1 cellular context compared by ENCODE assay signal in genomic region chr17:51435641-51436091, GRCh38.
TF ChIP-seq lines count a peak whose summit lies in the region.

No MANE protein-coding gene starts in this region.

TF ChIP-seq in HepG2, 621 proteins besides CTCF, POLR2A, EP300 and RAD21 (continued from another document and continues in another):
- TF ChIP-seq, protein P1, sequence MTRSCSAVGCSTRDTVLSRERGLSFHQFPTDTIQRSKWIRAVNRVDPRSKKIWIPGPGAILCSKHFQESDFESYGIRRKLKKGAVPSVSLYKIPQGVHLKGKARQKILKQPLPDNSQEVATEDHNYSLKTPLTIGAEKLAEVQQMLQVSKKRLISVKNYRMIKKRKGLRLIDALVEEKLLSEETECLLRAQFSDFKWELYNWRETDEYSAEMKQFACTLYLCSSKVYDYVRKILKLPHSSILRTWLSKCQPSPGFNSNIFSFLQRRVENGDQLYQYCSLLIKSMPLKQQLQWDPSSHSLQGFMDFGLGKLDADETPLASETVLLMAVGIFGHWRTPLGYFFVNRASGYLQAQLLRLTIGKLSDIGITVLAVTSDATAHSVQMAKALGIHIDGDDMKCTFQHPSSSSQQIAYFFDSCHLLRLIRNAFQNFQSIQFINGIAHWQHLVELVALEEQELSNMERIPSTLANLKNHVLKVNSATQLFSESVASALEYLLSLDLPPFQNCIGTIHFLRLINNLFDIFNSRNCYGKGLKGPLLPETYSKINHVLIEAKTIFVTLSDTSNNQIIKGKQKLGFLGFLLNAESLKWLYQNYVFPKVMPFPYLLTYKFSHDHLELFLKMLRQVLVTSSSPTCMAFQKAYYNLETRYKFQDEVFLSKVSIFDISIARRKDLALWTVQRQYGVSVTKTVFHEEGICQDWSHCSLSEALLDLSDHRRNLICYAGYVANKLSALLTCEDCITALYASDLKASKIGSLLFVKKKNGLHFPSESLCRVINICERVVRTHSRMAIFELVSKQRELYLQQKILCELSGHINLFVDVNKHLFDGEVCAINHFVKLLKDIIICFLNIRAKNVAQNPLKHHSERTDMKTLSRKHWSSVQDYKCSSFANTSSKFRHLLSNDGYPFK (CRISPR knock-in tag; IDR thresholded peaks at IDR 0.05; ENCODE audit: borderline replicate concordance) = no peak
- no peak for TF ChIP-seq PPARG (CRISPR knock-in tag; conservative IDR thresholded peaks at IDR 0.05)
- no peak for TF ChIP-seq PRDM4 (CRISPR knock-in tag; IDR thresholded peaks at IDR 0.05; ENCODE audit: borderline replicate concordance)
- TF ChIP-seq SP5 (CRISPR knock-in tag; IDR thresholded peaks at IDR 0.05; ENCODE audit: borderline replicate concordance, low read depth) = no peak
- no peak for TF ChIP-seq MYPOP (CRISPR knock-in tag; IDR thresholded peaks at IDR 0.05)
- no peak for TF ChIP-seq ZNF614 (CRISPR knock-in tag; IDR thresholded peaks at IDR 0.05; ENCODE audit: borderline replicate concordance)
- TF ChIP-seq CBX2 (IDR thresholded peaks at IDR 0.05; ENCODE audit: low read depth, low read length) = no peak
- 0 out of 2 replicates have a peak, but pooled peaks have one; percentile 41 for TF ChIP-seq CBX2 (CRISPR knock-in tag; IDR thresholded peaks at IDR 0.05; ENCODE audit: low read depth)
- TF ChIP-seq NR2F1 (CRISPR knock-in tag; IDR thresholded peaks at IDR 0.05) = 0 out of 4 replicates have a peak, but pooled peaks of 1 of the 2 experiments have one; percentile 21
- peak; percentile 96 for TF ChIP-seq ZNF652 (CRISPR knock-in tag; IDR thresholded peaks at IDR 0.05; ENCODE audit: borderline replicate concordance, low read depth)
- no peak for TF ChIP-seq CREM (IDR thresholded peaks at IDR 0.05)
- no peak for TF ChIP-seq CREM (CRISPR knock-in tag; IDR thresholded peaks at IDR 0.05)
- TF ChIP-seq, protein P2, sequence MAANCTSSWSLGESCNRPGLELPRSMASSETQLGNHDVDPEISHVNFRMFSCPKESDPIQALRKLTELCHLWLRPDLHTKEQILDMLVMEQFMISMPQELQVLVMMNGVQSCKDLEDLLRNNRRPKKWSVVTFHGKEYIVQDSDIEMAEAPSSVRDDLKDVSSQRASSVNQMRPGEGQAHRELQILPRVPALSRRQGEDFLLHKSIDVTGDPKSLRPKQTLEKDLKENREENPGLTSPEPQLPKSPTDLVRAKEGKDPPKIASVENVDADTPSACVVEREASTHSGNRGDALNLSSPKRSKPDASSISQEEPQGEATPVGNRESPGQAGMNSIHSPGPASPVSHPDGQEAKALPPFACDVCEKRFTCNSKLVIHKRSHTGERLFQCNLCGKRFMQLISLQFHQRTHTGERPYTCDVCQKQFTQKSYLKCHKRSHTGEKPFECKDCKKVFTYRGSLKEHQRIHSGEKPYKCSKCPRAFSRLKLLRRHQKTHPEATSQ (CRISPR knock-in tag; IDR thresholded peaks at IDR 0.05; ENCODE audit: borderline replicate concordance) = no peak
- no peak for TF ChIP-seq ATM (IDR thresholded peaks at IDR 0.05; ENCODE audit: borderline replicate concordance)
- TF ChIP-seq CC2D1A (CRISPR knock-in tag; IDR thresholded peaks at IDR 0.05) = no peak
- peak; percentile 29; the same call in 1 of the 2 replicates for TF ChIP-seq RXRB (CRISPR knock-in tag; IDR thresholded peaks at IDR 0.05; ENCODE audit: borderline replicate concordance)
- TF ChIP-seq ZNF607 (CRISPR knock-in tag; IDR thresholded peaks at IDR 0.05; ENCODE audit: borderline replicate concordance) = peak; percentile 47; the same call in 1 of the 2 replicates
- peak; percentile 78 for TF ChIP-seq KDM1A (CRISPR knock-in tag; IDR thresholded peaks at IDR 0.05)
- peak; percentile 62; the same call in 1 of the 2 replicates for TF ChIP-seq MIER2 (CRISPR knock-in tag; IDR thresholded peaks at IDR 0.05)
- TF ChIP-seq, protein P3, sequence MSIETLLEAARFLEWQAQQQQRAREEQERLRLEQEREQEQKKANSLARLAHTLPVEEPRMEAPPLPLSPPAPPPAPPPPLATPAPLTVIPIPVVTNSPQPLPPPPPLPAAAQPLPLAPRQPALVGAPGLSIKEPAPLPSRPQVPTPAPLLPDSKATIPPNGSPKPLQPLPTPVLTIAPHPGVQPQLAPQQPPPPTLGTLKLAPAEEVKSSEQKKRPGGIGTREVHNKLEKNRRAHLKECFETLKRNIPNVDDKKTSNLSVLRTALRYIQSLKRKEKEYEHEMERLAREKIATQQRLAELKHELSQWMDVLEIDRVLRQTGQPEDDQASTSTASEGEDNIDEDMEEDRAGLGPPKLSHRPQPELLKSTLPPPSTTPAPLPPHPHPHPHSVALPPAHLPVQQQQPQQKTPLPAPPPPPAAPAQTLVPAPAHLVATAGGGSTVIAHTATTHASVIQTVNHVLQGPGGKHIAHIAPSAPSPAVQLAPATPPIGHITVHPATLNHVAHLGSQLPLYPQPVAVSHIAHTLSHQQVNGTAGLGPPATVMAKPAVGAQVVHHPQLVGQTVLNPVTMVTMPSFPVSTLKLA (IDR thresholded peaks at IDR 0.05) = peak; percentile 49; the same call in 1 of the 2 replicates
- no peak for TF ChIP-seq RAD51 (IDR thresholded peaks at IDR 0.05; ENCODE audit: borderline replicate concordance)
- TF ChIP-seq PRMT3 (CRISPR knock-in tag; IDR thresholded peaks at IDR 0.05; ENCODE audit: borderline replicate concordance, low read depth) = no peak
- peak; percentile 41 to 72; a peak in 2 of 4 replicates for TF ChIP-seq HMGXB4 (CRISPR knock-in tag; IDR thresholded peaks at IDR 0.05; ENCODE audit: borderline replicate concordance in 1 of 2, low read depth in 1 of 2)
- no peak for TF ChIP-seq GLI4 (CRISPR knock-in tag; IDR thresholded peaks at IDR 0.05; ENCODE audit: borderline replicate concordance)
- peak; percentile 70; the same call in 1 of the 2 replicates for TF ChIP-seq MIXL1 (CRISPR knock-in tag; IDR thresholded peaks at IDR 0.05)
- no peak for TF ChIP-seq LCORL (IDR thresholded peaks at IDR 0.05)
- peak; percentile 77; the same call in 1 of the 2 replicates for TF ChIP-seq LCORL (CRISPR knock-in tag; IDR thresholded peaks at IDR 0.05)
- TF ChIP-seq HOXA7 (CRISPR knock-in tag; IDR thresholded peaks at IDR 0.05) = no peak
- no peak for TF ChIP-seq DNMT3B (CRISPR knock-in tag; conservative IDR thresholded peaks at IDR 0.05)
- peak; percentile 61 for TF ChIP-seq STAG1 (CRISPR knock-in tag; IDR thresholded peaks at IDR 0.05)
- TF ChIP-seq SOX5 (CRISPR knock-in tag; IDR thresholded peaks at IDR 0.05; ENCODE audit: borderline replicate concordance) = peak; percentile 65
- TF ChIP-seq SKI (IDR thresholded peaks at IDR 0.05; ENCODE audit: partially characterized antibody) = no peak
- 0 out of 2 replicates have a peak, but pooled peaks have one; percentile 36 for TF ChIP-seq ZSCAN29 (CRISPR knock-in tag; conservative IDR thresholded peaks at IDR 0.05)
- no peak for TF ChIP-seq ZC3H13 (CRISPR knock-in tag; IDR thresholded peaks at IDR 0.05)
- 0 out of 2 replicates have a peak, but pooled peaks have one; percentile 32 for TF ChIP-seq ZGPAT (CRISPR knock-in tag; IDR thresholded peaks at IDR 0.05)
- TF ChIP-seq, protein P4, sequence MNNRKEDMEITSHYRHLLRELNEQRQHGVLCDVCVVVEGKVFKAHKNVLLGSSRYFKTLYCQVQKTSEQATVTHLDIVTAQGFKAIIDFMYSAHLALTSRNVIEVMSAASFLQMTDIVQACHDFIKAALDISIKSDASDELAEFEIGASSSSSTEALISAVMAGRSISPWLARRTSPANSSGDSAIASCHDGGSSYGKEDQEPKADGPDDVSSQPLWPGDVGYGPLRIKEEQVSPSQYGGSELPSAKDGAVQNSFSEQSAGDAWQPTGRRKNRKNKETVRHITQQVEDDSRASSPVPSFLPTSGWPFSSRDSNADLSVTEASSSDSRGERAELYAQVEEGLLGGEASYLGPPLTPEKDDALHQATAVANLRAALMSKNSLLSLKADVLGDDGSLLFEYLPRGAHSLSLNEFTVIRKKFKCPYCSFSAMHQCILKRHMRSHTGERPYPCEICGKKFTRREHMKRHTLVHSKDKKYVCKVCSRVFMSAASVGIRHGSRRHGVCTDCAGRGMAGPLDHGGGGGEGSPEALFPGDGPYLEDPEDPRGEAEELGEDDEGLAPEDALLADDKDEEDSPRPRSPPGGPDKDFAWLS (CRISPR knock-in tag; IDR thresholded peaks at IDR 0.05; ENCODE audit: borderline replicate concordance) = no peak
- TF ChIP-seq CHD2 (IDR thresholded peaks at IDR 0.05; ENCODE audit: low read depth, low read length) = no peak
- TF ChIP-seq SYNCRIP (IDR thresholded peaks at IDR 0.05; ENCODE audit: insufficient read depth, low read depth, low read length) = no peak
- TF ChIP-seq NPAS2 (CRISPR knock-in tag; IDR thresholded peaks at IDR 0.05; ENCODE audit: borderline replicate concordance) = no peak
- TF ChIP-seq MTF2 (CRISPR knock-in tag; IDR thresholded peaks at IDR 0.05; ENCODE audit: borderline replicate concordance) = 0 out of 2 replicates have a peak, but pooled peaks have one; percentile 31
- no peak for TF ChIP-seq AKAP8 (CRISPR knock-in tag; IDR thresholded peaks at IDR 0.05)
- peak; percentile 72; the same call in 1 of the 2 replicates for TF ChIP-seq ZNF605 (CRISPR knock-in tag; IDR thresholded peaks at IDR 0.05)
- TF ChIP-seq POGK (CRISPR knock-in tag; conservative IDR thresholded peaks at IDR 0.05) = peak; percentile 65; the same call in 1 of the 2 replicates
- no peak for TF ChIP-seq NFYC (CRISPR knock-in tag; IDR thresholded peaks at IDR 0.05)
- TF ChIP-seq, protein P5, sequence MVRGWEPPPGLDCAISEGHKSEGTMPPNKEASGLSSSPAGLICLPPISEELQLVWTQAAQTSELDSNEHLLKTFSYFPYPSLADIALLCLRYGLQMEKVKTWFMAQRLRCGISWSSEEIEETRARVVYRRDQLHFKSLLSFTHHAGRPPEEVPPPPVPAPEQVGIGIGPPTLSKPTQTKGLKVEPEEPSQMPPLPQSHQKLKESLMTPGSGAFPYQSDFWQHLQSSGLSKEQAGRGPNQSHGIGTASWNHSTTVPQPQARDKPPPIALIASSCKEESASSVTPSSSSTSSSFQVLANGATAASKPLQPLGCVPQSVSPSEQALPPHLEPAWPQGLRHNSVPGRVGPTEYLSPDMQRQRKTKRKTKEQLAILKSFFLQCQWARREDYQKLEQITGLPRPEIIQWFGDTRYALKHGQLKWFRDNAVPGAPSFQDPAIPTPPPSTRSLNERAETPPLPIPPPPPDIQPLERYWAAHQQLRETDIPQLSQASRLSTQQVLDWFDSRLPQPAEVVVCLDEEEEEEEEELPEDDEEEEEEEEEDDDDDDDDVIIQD (CRISPR knock-in tag; IDR thresholded peaks at IDR 0.05; ENCODE audit: low read depth) = 0 out of 2 replicates have a peak, but pooled peaks have one; percentile 34
